In the genomic region with DNA sequence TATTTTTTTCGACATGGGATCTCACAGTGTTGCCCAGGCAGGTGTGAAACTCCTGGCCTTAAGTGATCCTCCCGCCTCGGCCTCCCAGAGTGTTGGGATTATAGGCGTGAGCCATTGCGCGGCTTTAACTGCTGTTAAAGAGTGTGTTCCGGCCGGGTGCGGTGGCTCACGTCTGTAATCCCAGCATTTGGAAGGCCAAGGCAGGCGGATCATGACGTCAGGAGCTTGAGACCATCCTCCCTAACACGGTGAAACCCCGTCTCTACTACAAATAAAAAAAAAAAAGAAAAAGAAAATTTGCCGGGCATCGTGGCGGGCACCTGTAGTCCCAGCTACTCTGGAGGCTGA, we compare ENCODE assay signal across 8 cellular contexts. TPM values are rescaled to one million over a fixed set of nuclear protein-coding genes. Genes with fewer than 3 reads are reported as not detected.
DNase-seq lines count a peak whose midpoint lies in the region; ATAC-seq and TF ChIP-seq lines count a peak whose summit lies in the region.

No MANE protein-coding gene starts in this region.

- 49% methylated on average over 17 of the region's 17 CpGs for WGBS in right lobe of liver (ENCODE audit: insufficient coverage, low coverage, low lambda C conversion rate, missing lambda C conversion rate)

- no peak for ATAC-seq in activated naive CD8-positive, alpha-beta T cell treated with anti-CD3 and anti-CD28 coated beads, Interleukin-2, amount 50 U/mL, for 24 hours
- ATAC-seq in right lobe of liver = no peak
- no peak for ATAC-seq in upper lobe of right lung

- H3K4me1 ChIP-seq in right lobe of liver = peaks cover 0 to 18% (median 0%) of the 10 kb centered on the region in 4 donors
- peaks cover 14% of the 10 kb centered on the region for H3K4me1 ChIP-seq in upper lobe of right lung

- H3K27me3 Mint-ChIP-seq in activated naive CD4-positive, alpha-beta T cell treated with anti-CD3 and anti-CD28 coated beads, Interleukin-2, amount 50 U/mL, for 24 hours = no peaks in the 10 kb centered on the region
- no peaks in the 10 kb centered on the region for H3K27me3 Mint-ChIP-seq in activated naive CD8-positive, alpha-beta T cell treated with anti-CD3 and anti-CD28 coated beads, Interleukin-2, amount 50 U/mL, for 24 hours

- DNase-seq in activated naive CD4-positive, alpha-beta T cell (lab: John Stamatoyannopoulos, UW) = no peak
- DNase-seq in activated naive CD8-positive, alpha-beta T cell treated with anti-CD3 and anti-CD28 coated beads, Interleukin-2, amount 50 U/mL, for 24 hours = no peak
- DNase-seq in right lobe of liver = no peak
- no peak for DNase-seq in upper lobe of right lung
- no peak for DNase-seq in Kasumi-1 (lab: John Stamatoyannopoulos, UW)
- no peak for DNase-seq in activated CD4-positive, alpha-beta T cell treated with anti-CD3 and anti-CD28 coated beads, Interleukin-2, amount 50 U/mL, for 1 hour
- no peak for DNase-seq in GM03348 (ENCODE audit: low spot score)

- intact Hi-C loops in right lobe of liver (cut with DNase I) = no loop called here
- intact Hi-C loops in upper lobe of right lung (cut with DNase I) = no loop called here

- H3K27ac ChIP-seq in right lobe of liver (peak overlapping the region; percentile 87 to 95 (median 92)), upper lobe of right lung (peak overlapping the region; percentile 98)

- H3K36me3 ChIP-seq in right lobe of liver (no peaks in the 10 kb centered on the region), upper lobe of right lung (no peaks in the 10 kb centered on the region)

- H3K4me3 ChIP-seq in right lobe of liver (peak overlapping the region; percentile 66 to 97 (median 88)), upper lobe of right lung (peak overlapping the region; percentile 95)

- no peak for TF ChIP-seq CTCF in right lobe of liver (IDR thresholded peaks at IDR 0.05)
- no peak for TF ChIP-seq CTCF in upper lobe of right lung (IDR thresholded peaks at IDR 0.05)

- H3K9me3 Mint-ChIP-seq in activated naive CD4-positive, alpha-beta T cell treated with anti-CD3 and anti-CD28 coated beads, Interleukin-2, amount 50 U/mL, for 24 hours = no peaks in the 10 kb centered on the region
- no peaks in the 10 kb centered on the region for H3K9me3 Mint-ChIP-seq in activated naive CD8-positive, alpha-beta T cell treated with anti-CD3 and anti-CD28 coated beads, Interleukin-2, amount 50 U/mL, for 24 hours

- TF ChIP-seq POLR2A in right lobe of liver (IDR thresholded peaks at IDR 0.05) = no peak

- H3K36me3 Mint-ChIP-seq in activated naive CD4-positive, alpha-beta T cell treated with anti-CD3 and anti-CD28 coated beads, Interleukin-2, amount 50 U/mL, for 24 hours = peaks cover 3% of the 10 kb centered on the region
- peaks cover 1% of the 10 kb centered on the region for H3K36me3 Mint-ChIP-seq in activated naive CD8-positive, alpha-beta T cell treated with anti-CD3 and anti-CD28 coated beads, Interleukin-2, amount 50 U/mL, for 24 hours (ENCODE audit: low read depth)

- H3K9me3 ChIP-seq in right lobe of liver = no peaks in the 10 kb centered on the region
- peaks cover under 1% of the 10 kb centered on the region for H3K9me3 ChIP-seq in upper lobe of right lung

- H3K27ac Mint-ChIP-seq in activated naive CD4-positive, alpha-beta T cell treated with anti-CD3 and anti-CD28 coated beads, Interleukin-2, amount 50 U/mL, for 24 hours = no peak overlapping the region
- H3K27ac Mint-ChIP-seq in activated naive CD8-positive, alpha-beta T cell treated with anti-CD3 and anti-CD28 coated beads, Interleukin-2, amount 50 U/mL, for 24 hours = peak overlapping the region; percentile 84

- peaks cover 34% of the 10 kb centered on the region for H3K4me1 Mint-ChIP-seq in activated naive CD4-positive, alpha-beta T cell treated with anti-CD3 and anti-CD28 coated beads, Interleukin-2, amount 50 U/mL, for 24 hours
- H3K4me1 Mint-ChIP-seq in activated naive CD8-positive, alpha-beta T cell treated with anti-CD3 and anti-CD28 coated beads, Interleukin-2, amount 50 U/mL, for 24 hours = peaks cover 43% of the 10 kb centered on the region

- H3K27me3 ChIP-seq in right lobe of liver (no peaks in the 10 kb centered on the region), upper lobe of right lung (no peaks in the 10 kb centered on the region)

- peak overlapping the region; percentile 94 for H3K4me3 Mint-ChIP-seq in activated naive CD4-positive, alpha-beta T cell treated with anti-CD3 and anti-CD28 coated beads, Interleukin-2, amount 50 U/mL, for 24 hours
- peak overlapping the region; percentile 94 for H3K4me3 Mint-ChIP-seq in activated naive CD8-positive, alpha-beta T cell treated with anti-CD3 and anti-CD28 coated beads, Interleukin-2, amount 50 U/mL, for 24 hours

RNA-seq across cellular contexts. Expression of a gene that starts 1.1 kb away (rescaled TPM):
- 10 to 100 TPM in 3 of 6 experiments, 1 to 10 TPM in 3; 7.3 to 13.8 (median 10.2) TPM for total RNA-seq in right lobe of liver
- total RNA-seq in upper lobe of right lung = 23.1 TPM
